ENCODE assay signal across 14 cellular contexts in genomic region chr6:137581019-137581707, GRCh38.
DNase-seq lines count a peak whose midpoint lies in the region; ATAC-seq, FAIRE-seq and TF ChIP-seq lines count a peak whose summit lies in the region.
"Had no signal": no experiment of that assay in that cellular context is flagged by ENCODE, and none has a peak within 500 bp of the region (broad histone marks: within the 10 kb centered on the region; RNA-seq: fewer than 3 reads in every experiment).

No MANE protein-coding gene starts in this region.

- intact Hi-C loops in aorta (cut with DNase I): no loop called here

- WGBS in aorta, 2 donors: 61 to 70% methylated on average over 3 of the region's 3 CpGs

- in situ Hi-C loops in KBM-7 (cut with MboI; ENCODE audit: low pct_unique_long_range_greater_than_20kb, low sequenced_read_pairs): no loop called here

- no peaks in the 10 kb centered on the region for H3K27me3 ChIP-seq in aorta (ENCODE audit: control insufficient read depth in 1 of 2, insufficient read depth in 2 of 2, low read length in 1 of 2)
- H3K27me3 ChIP-seq: left lung, vagina had no signal

- DNase-seq in GM18507 (ENCODE audit: extremely low spot score, insufficient read length, low read depth) (no peak), KBM-7 (peak; percentile 3), medulla oblongata (ENCODE audit: extremely low spot score) (peak; percentile 44), aorta (no peak), AG20443 (ENCODE audit: low spot score) (no peak), erythroblast (lab: John Stamatoyannopoulos, UW) (no peak), midbrain (lab: John Stamatoyannopoulos, UW) (no peak)
- DNase-seq: left lung; naive thymus-derived CD4-positive, alpha-beta T cell; NCI-H1048; T-helper 17 cell had no signal

- no peak overlapping the region for H3K27ac ChIP-seq in aorta (ENCODE audit: low read depth in 1 of 2, low read length in 2 of 2)
- H3K27ac ChIP-seq: left lung, vagina had no signal

- no peak for TF ChIP-seq POLR2A in erythroblast (IDR thresholded peaks at IDR 0.05; ENCODE audit: low read length)

- FAIRE-seq in GM18507 (lab: Jason Lieb, UNC): peak; percentile 77
- FAIRE-seq: D721Med had no signal

- peak; percentile 49 for ATAC-seq in GM21576 (IDR thresholded peaks at IDR 0.05; ENCODE audit: unreplicated experiment)
- ATAC-seq in aorta (ENCODE audit: low FRiP score): no peak
- ATAC-seq: left lung; naive thymus-derived CD4-positive, alpha-beta T cell; T-helper 17 cell had no signal

- H3K4me3 ChIP-seq in aorta (ENCODE audit: low read length in 2 of 2): no peak overlapping the region
- H3K4me3 ChIP-seq: left lung, vagina had no signal

- H3K4me1 ChIP-seq in aorta (ENCODE audit: control insufficient read depth in 1 of 2, insufficient read depth in 2 of 2, low read length in 2 of 2): no peaks in the 10 kb centered on the region
- H3K4me1 ChIP-seq: left lung, vagina had no signal

- no peaks in the 10 kb centered on the region for H3K36me3 ChIP-seq in aorta (ENCODE audit: control insufficient read depth in 1 of 2, insufficient read depth in 2 of 2, low read length in 1 of 2)
- H3K36me3 ChIP-seq: left lung, vagina had no signal

- no peaks in the 10 kb centered on the region for H3K9me3 ChIP-seq in aorta (ENCODE audit: control insufficient read depth, low read length)
- H3K9me3 ChIP-seq: left lung, vagina had no signal

Comparison
In these comparisons a context has a peak if more than half of its experiments do, and no peak if none do; other contexts are left out.
1. DNase-seq: peak in KBM-7 (single experiment) and medulla oblongata (single experiment); none in GM18507 (single experiment), aorta (0 of 2), AG20443 (single experiment), erythroblast (0 of 2) and midbrain (single experiment).